ENCODE assay signal across 1 cellular context in genomic region chr7:77536413-77537135, GRCh38.
TF ChIP-seq lines count a peak whose summit lies in the region.

No MANE protein-coding gene starts in this region.

TF ChIP-seq in SK-N-SH, 30 proteins besides CTCF, POLR2A, EP300 and RAD21 (continued from another document):
- TF ChIP-seq REST (IDR thresholded peaks at IDR 0.05; ENCODE audit: low read depth, low read length), result peak; percentile 47; the same call in 1 of the 2 replicates
- TF ChIP-seq JUND (IDR thresholded peaks at IDR 0.05), result no peak
- TF ChIP-seq POLR2AphosphoS5 (IDR thresholded peaks at IDR 0.05; ENCODE audit: low read depth, low read length), result peak; percentile 99
- peak; percentile 61; the same call in 1 of the 2 replicates for TF ChIP-seq RXRA (IDR thresholded peaks at IDR 0.05; ENCODE audit: borderline replicate concordance, low read depth)
- no peak for TF ChIP-seq ZBTB33 (IDR thresholded peaks at IDR 0.05; ENCODE audit: borderline replicate concordance, low read depth)
- TF ChIP-seq YY1 (IDR thresholded peaks at IDR 0.05; ENCODE audit: low read depth), result no peak
- peak; percentile 48; the same call in 1 of the 2 replicates for TF ChIP-seq TEAD4 (IDR thresholded peaks at IDR 0.05; ENCODE audit: borderline replicate concordance, insufficient read depth)
- peak; percentile 66 for TF ChIP-seq SIN3A (IDR thresholded peaks at IDR 0.05; ENCODE audit: borderline replicate concordance, low read depth, low read length)
- no peak for TF ChIP-seq MEF2A (IDR thresholded peaks at IDR 0.05; ENCODE audit: borderline replicate concordance, low read depth)
- no peak for TF ChIP-seq NFIC (IDR thresholded peaks at IDR 0.05; ENCODE audit: borderline replicate concordance)
- TF ChIP-seq FOXM1 (IDR thresholded peaks at IDR 0.05; ENCODE audit: low read depth), result no peak
- TF ChIP-seq GATA2 (CRISPR knock-in tag; IDR thresholded peaks at IDR 0.05), result no peak
- peak; percentile 56 for TF ChIP-seq PBX3 (IDR thresholded peaks at IDR 0.05)
- TF ChIP-seq USF2 (IDR thresholded peaks at IDR 0.05; ENCODE audit: borderline replicate concordance, low read depth, low read length), result no peak
- TF ChIP-seq TAF1 (IDR thresholded peaks at IDR 0.05; ENCODE audit: borderline replicate concordance, low read depth, low read length), result peak; percentile 98
- no peak; the same call in 1 of the 2 replicates for TF ChIP-seq SMC3 (IDR thresholded peaks at IDR 0.05; ENCODE audit: low read depth, low read length)
